8 cellular contexts compared by ENCODE assay signal in the genomic region with DNA sequence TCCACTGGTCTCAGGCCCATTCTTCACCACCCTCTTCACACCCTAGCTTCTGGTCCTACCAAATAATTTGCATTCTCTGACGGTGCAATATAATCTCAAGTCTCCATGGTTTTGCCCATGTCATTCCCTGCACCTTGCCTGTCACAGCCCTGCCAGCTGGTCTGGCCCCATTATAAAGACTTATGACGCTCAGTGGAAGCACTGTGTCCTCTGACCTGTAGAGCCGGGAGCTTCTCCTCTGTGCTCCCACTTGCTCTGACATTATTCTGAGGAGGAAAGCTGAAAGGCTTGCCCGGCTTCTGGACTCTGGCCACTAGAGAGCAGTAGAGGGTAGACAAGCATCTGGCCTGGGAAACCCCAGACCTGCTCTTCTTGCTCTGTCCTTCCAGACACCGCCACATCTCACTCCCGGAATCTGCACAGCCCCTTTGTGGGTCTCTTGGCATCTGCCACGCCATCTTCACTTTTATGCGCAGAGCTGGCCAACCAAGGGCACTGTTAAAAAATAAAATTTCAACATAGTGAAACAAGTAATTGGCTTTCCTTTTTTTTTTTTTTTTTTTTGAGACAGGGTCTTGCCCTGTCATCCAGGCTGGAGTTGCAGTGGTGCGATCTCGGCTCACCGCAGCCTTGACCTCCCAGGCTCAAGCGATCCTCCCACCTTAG. TPM values are rescaled to one million over a fixed set of nuclear protein-coding genes. Genes with fewer than 3 reads are reported as not detected.
A peak's percentile ranks its signal among the peaks of the same experiment; 100 is the strongest.
DNase-seq lines count a peak whose midpoint lies in the region; ATAC-seq and TF ChIP-seq lines count a peak whose summit lies in the region.

No MANE protein-coding gene starts in this region.

- peak overlapping the region; percentile 41 for H3K4me3 Mint-ChIP-seq in activated naive CD8-positive, alpha-beta T cell treated with anti-CD3 and anti-CD28 coated beads, Interleukin-2, amount 10 ng/mL, durations not matched to agents 7 days and 5 days

- H3K36me3 Mint-ChIP-seq in activated naive CD8-positive, alpha-beta T cell treated with anti-CD3 and anti-CD28 coated beads, Interleukin-2, amount 10 ng/mL, durations not matched to agents 7 days and 5 days, result no peaks in the 10 kb centered on the region

- in situ Hi-C loops in GM13977 (cut with MboI; ENCODE audit: low pct_unique_long_range_greater_than_20kb, low sequenced_read_pairs, unreplicated experiment), result loop anchor here (10.0 kb wide), 1 partner anchor 288 kb away; no protein-coding TSS in a partner anchor

- POLR2A ChIA-PET in activated naive CD8-positive, alpha-beta T cell treated with anti-CD3 and anti-CD28 coated beads, Interleukin-2, amount 10 ng/mL, durations not matched to agents 7 days and 5 days (lab: Charles Lee), result interaction anchor here (0.6 to 1.7 kb wide), 6 partner anchors 21 to 314 kb away, joined by 3 to 10 read pairs (median 4); a partner anchor contains a TSS

- no peak overlapping the region for H2AFZ ChIP-seq in SU-DHL-6 (ENCODE audit: low read depth, low read length, severe bottlenecking)

- no peaks in the 10 kb centered on the region for H3K9me2 ChIP-seq in SU-DHL-6 (replicated peaks; ENCODE audit: insufficient read depth, low read length)

- ATAC-seq in HG02763 (IDR thresholded peaks at IDR 0.05; ENCODE audit: unreplicated experiment) (peak; percentile 91), Right ventricle myocardium superior (ENCODE audit: poor library complexity) (peak; percentile 96), psoas muscle (peak; percentile 96 to 99 (median 97))
- ATAC-seq in activated naive CD8-positive, alpha-beta T cell treated with anti-CD3 and anti-CD28 coated beads, Interleukin-2, amount 10 ng/mL, durations not matched to agents 7 days and 5 days (ENCODE audit: low read depth), result peak; percentile 88

- WGBS in psoas muscle, 3 donors, result 25 to 33% (median 25%) methylated on average over 12 of the region's 12 CpGs

- H3K4me1 Mint-ChIP-seq in activated naive CD8-positive, alpha-beta T cell treated with anti-CD3 and anti-CD28 coated beads, Interleukin-2, amount 10 ng/mL, durations not matched to agents 7 days and 5 days, result peaks cover 25% of the 10 kb centered on the region

- H3K27me3 ChIP-seq in SU-DHL-6 (ENCODE audit: low read length) (no peaks in the 10 kb centered on the region), psoas muscle (ENCODE audit: insufficient read depth in 3 of 3, low read length in 2 of 3) (no peaks in the 10 kb centered on the region)

- H3K4me3 ChIP-seq in SU-DHL-6 (ENCODE audit: insufficient read depth, low read length, poor library complexity, severe bottlenecking) (no peak overlapping the region), psoas muscle (no peak overlapping the region)

- H3K9me3 ChIP-seq in SU-DHL-6 (ENCODE audit: insufficient read depth, low read length) (no peaks in the 10 kb centered on the region), psoas muscle (no peaks in the 10 kb centered on the region)

- H3K27ac ChIP-seq in SU-DHL-6 (ENCODE audit: low read depth, low read length) (no peak overlapping the region), psoas muscle (no peak overlapping the region)

- H4K20me1 ChIP-seq in SU-DHL-6 (ENCODE audit: low read depth, low read length), result no peaks in the 10 kb centered on the region

- no peak overlapping the region for H3K9ac ChIP-seq in SU-DHL-6 (ENCODE audit: low read length)

- H3K36me3 ChIP-seq in SU-DHL-6 (ENCODE audit: low read length), result no peaks in the 10 kb centered on the region
- no peaks in the 10 kb centered on the region for H3K36me3 ChIP-seq in psoas muscle (ENCODE audit: insufficient read depth in 1 of 2, low read depth in 1 of 2)

- intact Hi-C loops in Right ventricle myocardium superior (cut with DNase I) (loop anchor here (2.0 to 10.0 kb wide), 3 partner anchors 132 to 308 kb away; a partner anchor contains a TSS), psoas muscle (cut with DNase I) (loop anchor here (5.0 to 10.0 kb wide), 4 partner anchors 130 to 508 kb away; a partner anchor contains a TSS)

- H3K4me2 ChIP-seq in SU-DHL-6 (ENCODE audit: low read depth, low read length, poor library complexity, severe bottlenecking), result no peak overlapping the region

- DNase-seq in GM13977 (ENCODE audit: low spot score) (peak; percentile 87), NCI-H1417 treated with DMSO at 0.1 percent for 48 hours (lab: John Stamatoyannopoulos, UW) (peak; percentile 65), Right ventricle myocardium superior (peak; percentile 79), psoas muscle (peak; percentile 75 to 82), cortex of kidney (lab: John Stamatoyannopoulos, UW) (no peak)
- DNase-seq in activated naive CD8-positive, alpha-beta T cell treated with anti-CD3 and anti-CD28 coated beads, Interleukin-2, amount 10 ng/mL, durations not matched to agents 7 days and 5 days, result peak; percentile 66

- no peak overlapping the region for H3K27ac Mint-ChIP-seq in activated naive CD8-positive, alpha-beta T cell treated with anti-CD3 and anti-CD28 coated beads, Interleukin-2, amount 10 ng/mL, durations not matched to agents 7 days and 5 days

- TF ChIP-seq CTCF in GM13977 (IDR thresholded peaks at IDR 0.05; ENCODE audit: extremely low read depth, insufficient read depth, missing control alignments), result peak; percentile 92
- TF ChIP-seq CTCF in SU-DHL-6 (IDR thresholded peaks at IDR 0.05; ENCODE audit: insufficient read depth, low read length, poor library complexity, severe bottlenecking), result peak; percentile 75
- TF ChIP-seq CTCF in psoas muscle (IDR thresholded peaks at IDR 0.05), result peak; percentile 89

- H3K4me1 ChIP-seq in psoas muscle, result peaks cover 6% of the 10 kb centered on the region

- H3K27me3 Mint-ChIP-seq in activated naive CD8-positive, alpha-beta T cell treated with anti-CD3 and anti-CD28 coated beads, Interleukin-2, amount 10 ng/mL, durations not matched to agents 7 days and 5 days, result peaks cover 25% of the 10 kb centered on the region

- no peaks in the 10 kb centered on the region for H3K9me3 Mint-ChIP-seq in activated naive CD8-positive, alpha-beta T cell treated with anti-CD3 and anti-CD28 coated beads, Interleukin-2, amount 10 ng/mL, durations not matched to agents 7 days and 5 days

- H3F3A ChIP-seq in SU-DHL-6 (ENCODE audit: insufficient read depth), result no peaks in the 10 kb centered on the region

- no peaks in the 10 kb centered on the region for H3K79me2 ChIP-seq in SU-DHL-6 (ENCODE audit: insufficient read depth, low read length)

RNA-seq across cellular contexts. Expression of a gene that starts 44.4 kb away (rescaled TPM):
- total RNA-seq in activated naive CD8-positive, alpha-beta T cell treated with anti-CD3 and anti-CD28 coated beads, Interleukin-2, amount 10 ng/mL, durations not matched to agents 7 days and 5 days, result 10 to 100 TPM; 30.0 to 31.1 TPM
- total RNA-seq in Right ventricle myocardium superior (106 TPM), psoas muscle (10 to 100 TPM; 60.6 to 74.9 (median 66.7) TPM)
- 10 to 100 TPM; 59.3 to 72.0 (median 60.1) TPM for polyA plus RNA-seq in psoas muscle
